Comparison of ENCODE assay signal across 26 cellular contexts in genomic region chr3:97662808-97663207, GRCh38.
"Had no signal": no experiment of that assay in that cellular context is flagged by ENCODE, and none has a peak within 500 bp of the region (broad histone marks: within the 10 kb centered on the region; RNA-seq: fewer than 3 reads in every experiment).

No MANE protein-coding gene starts in this region.

- H3K9ac ChIP-seq: parathyroid adenoma had no signal

- H3K36me3 ChIP-seq: breast epithelium, sigmoid colon, upper lobe of left lung, vagina had no signal

- H3K36me3 Mint-ChIP-seq: activated naive CD4-positive, alpha-beta T cell treated with anti-CD3 and anti-CD28 coated beads, Interleukin-2, amount 50 U/mL, for 72 hours; stimulated activated memory B cell treated with anti-CD40 and anti-IgM and Interleukin-4, amounts not matched to agents 10 μg/mL and 1 μg/mL and 100 μg/mL, for 72 hours had no signal

- H3K4me1 Mint-ChIP-seq: activated CD4-positive, alpha-beta T cell treated with anti-CD3 and anti-CD28 coated beads for 36 hours; central memory CD8-positive, alpha-beta T cell; naive thymus-derived CD4-positive, alpha-beta T cell; stimulated activated memory B cell treated with anti-CD40 and anti-IgM and Interleukin-4, amounts not matched to agents 10 μg/mL and 1 μg/mL and 100 μg/mL, for 72 hours; stimulated activated naive CD8-positive, alpha-beta T cell treated with anti-CD3 and anti-CD28 coated beads, Interleukin-15, amount 100 ng/mL, for 72 hours had no signal

- H3K27me3 ChIP-seq: breast epithelium, sigmoid colon, upper lobe of left lung, vagina had no signal

- H3K27me3 Mint-ChIP-seq: central memory CD8-positive, alpha-beta T cell; dendritic cell treated with granulocyte-macrophage colony-stimulating factor and Interleukin-4, amounts not matched to agents 40 ng/mL and 50 ng/mL, for 4 days; stimulated activated memory B cell treated with anti-CD40 and anti-IgM and Interleukin-4, amounts not matched to agents 10 μg/mL and 1 μg/mL and 100 μg/mL, for 72 hours had no signal

- DNase-seq: activated CD4-positive, alpha-beta T cell treated with anti-CD3 and anti-CD28 coated beads for 36 hours; activated CD4-positive, CD25-positive, alpha-beta regulatory T cell; activated naive CD4-positive, alpha-beta T cell; activated T-cell treated with anti-CD3 and anti-CD28 coated beads for 4 hours; activated T-cell treated with anti-CD3 and anti-CD28 coated beads, Interleukin-2, amount 50 U/mL, for 72 hours; left colon; mammary epithelial cell; midbrain; naive thymus-derived CD4-positive, alpha-beta T cell; occipital lobe; psoas muscle; sigmoid colon; small intestine; stimulated activated CD4-positive, alpha-beta T cell treated with anti-CD3 and anti-CD28 coated beads, Interleukin-4, amount 100 ng/mL, for 4 hours; stimulated activated CD8-positive, alpha-beta memory T cell treated with anti-CD3 and anti-CD28 coated beads, Interleukin-4, amount 100 ng/mL, for 48 hours; stimulated activated naive CD8-positive, alpha-beta T cell treated with anti-CD3 and anti-CD28 coated beads, Interleukin-15, amount 100 ng/mL, for 72 hours; substantia nigra; T-helper 2 cell; upper lobe of left lung had no signal

- H3K4me3 Mint-ChIP-seq: activated CD4-positive, alpha-beta T cell treated with anti-CD3 and anti-CD28 coated beads for 36 hours; activated T-cell treated with anti-CD3 and anti-CD28 coated beads, Interleukin-2, amount 50 U/mL, for 72 hours; central memory CD8-positive, alpha-beta T cell; dendritic cell treated with granulocyte-macrophage colony-stimulating factor and Interleukin-4, amounts not matched to agents 40 ng/mL and 50 ng/mL, for 4 days; naive thymus-derived CD4-positive, alpha-beta T cell; stimulated activated memory B cell treated with anti-CD40 and anti-IgM and Interleukin-4, amounts not matched to agents 10 μg/mL and 1 μg/mL and 100 μg/mL, for 72 hours; stimulated activated naive CD8-positive, alpha-beta T cell treated with anti-CD3 and anti-CD28 coated beads, Interleukin-15, amount 100 ng/mL, for 72 hours had no signal

- H3K4me1 ChIP-seq: breast epithelium, parathyroid adenoma, psoas muscle, sigmoid colon, upper lobe of left lung, vagina had no signal

- H3K9me3 ChIP-seq: breast epithelium, psoas muscle, sigmoid colon, upper lobe of left lung, vagina had no signal

- H3K27ac Mint-ChIP-seq: activated CD4-positive, alpha-beta T cell treated with anti-CD3 and anti-CD28 coated beads for 36 hours; activated naive CD4-positive, alpha-beta T cell treated with anti-CD3 and anti-CD28 coated beads, Interleukin-2, amount 50 U/mL, for 72 hours; activated T-cell treated with anti-CD3 and anti-CD28 coated beads, Interleukin-2, amount 50 U/mL, for 72 hours; dendritic cell treated with granulocyte-macrophage colony-stimulating factor and Interleukin-4, amounts not matched to agents 40 ng/mL and 50 ng/mL, for 4 days; naive thymus-derived CD4-positive, alpha-beta T cell; stimulated activated memory B cell treated with anti-CD40 and anti-IgM and Interleukin-4, amounts not matched to agents 10 μg/mL and 1 μg/mL and 100 μg/mL, for 72 hours; stimulated activated naive CD8-positive, alpha-beta T cell treated with anti-CD3 and anti-CD28 coated beads, Interleukin-15, amount 100 ng/mL, for 72 hours had no signal

- H3K9me3 Mint-ChIP-seq: activated naive CD4-positive, alpha-beta T cell treated with anti-CD3 and anti-CD28 coated beads, Interleukin-2, amount 50 U/mL, for 72 hours; activated T-cell treated with anti-CD3 and anti-CD28 coated beads, Interleukin-2, amount 50 U/mL, for 72 hours; central memory CD8-positive, alpha-beta T cell; dendritic cell treated with granulocyte-macrophage colony-stimulating factor and Interleukin-4, amounts not matched to agents 40 ng/mL and 50 ng/mL, for 4 days; stimulated activated memory B cell treated with anti-CD40 and anti-IgM and Interleukin-4, amounts not matched to agents 10 μg/mL and 1 μg/mL and 100 μg/mL, for 72 hours had no signal

- H2AFZ ChIP-seq: parathyroid adenoma had no signal

- H3K27ac ChIP-seq: breast epithelium, parathyroid adenoma, psoas muscle, sigmoid colon, upper lobe of left lung, vagina had no signal

- H3K4me3 ChIP-seq: breast epithelium, psoas muscle, sigmoid colon, upper lobe of left lung, vagina had no signal

- H3K79me2 ChIP-seq: parathyroid adenoma had no signal

- ATAC-seq: activated CD4-positive, alpha-beta T cell treated with anti-CD3 and anti-CD28 coated beads for 36 hours; activated naive CD4-positive, alpha-beta T cell treated with anti-CD3 and anti-CD28 coated beads, Interleukin-2, amount 50 U/mL, for 72 hours; activated T-cell treated with anti-CD3 and anti-CD28 coated beads, Interleukin-2, amount 50 U/mL, for 72 hours; left colon; naive thymus-derived CD4-positive, alpha-beta T cell; psoas muscle; stimulated activated memory B cell treated with anti-CD40 and anti-IgM and Interleukin-4, amounts not matched to agents 10 μg/mL and 1 μg/mL and 100 μg/mL, for 72 hours; stimulated activated naive CD8-positive, alpha-beta T cell treated with anti-CD3 and anti-CD28 coated beads, Interleukin-15, amount 100 ng/mL, for 72 hours had no signal
